ENCODE assay signal across 9 cellular contexts in genomic region chr10:35642793-35643114, GRCh38. TPM values are rescaled to one million over a fixed set of nuclear protein-coding genes. Genes with fewer than 3 reads are reported as not detected.
A peak's percentile ranks its signal among the peaks of the same experiment; 100 is the strongest.
DNase-seq lines count a peak whose midpoint lies in the region; ATAC-seq, FAIRE-seq and TF ChIP-seq lines count a peak whose summit lies in the region.
"Had no signal": no experiment of that assay in that cellular context is flagged by ENCODE, and none has a peak within 500 bp of the region (broad histone marks: within the 10 kb centered on the region; RNA-seq: fewer than 3 reads in every experiment).

No MANE protein-coding gene starts in this region.

- TF ChIP-seq EP300 in K562 (IDR thresholded peaks at IDR 0.05; ENCODE audit: low read length) (no peak), suprapubic skin (IDR thresholded peaks at IDR 0.05) (no peak)

- H3K9me1 ChIP-seq in K562 (ENCODE audit: control insufficient read depth, insufficient read depth, low read length) = no peaks in the 10 kb centered on the region

- H3K27me3 ChIP-seq in K562 (ENCODE audit: control insufficient read depth in 2 of 2, insufficient read depth in 2 of 2, low read length in 2 of 2) (peaks cover 7 to 20% of the 10 kb centered on the region in 2 experiments; a peak in 4 of 5 replicates), liver (ENCODE audit: control insufficient read depth in 4 of 4, insufficient read depth in 4 of 4, low read length in 3 of 4) (no peaks in the 10 kb centered on the region), suprapubic skin (peaks cover 7% of the 10 kb centered on the region)

- 21% methylated on average over 8 of the region's 17 CpGs for WGBS in K562 (ENCODE audit: insufficient coverage, low coverage, missing lambda C conversion rate)
- 2% methylated on average over 17 of the region's 17 CpGs for WGBS in liver
- WGBS in suprapubic skin = 1% methylated on average over 12 of the region's 17 CpGs

- H3K27ac Mint-ChIP-seq in T-helper 1 cell treated with Interleukin-12 subunit alpha and Interleukin-12 subunit beta and Interleukin-4 antibody, amounts not matched to agents 30 μg/mL and 1 μg/mL, for 36 hours = no peak overlapping the region

- peaks cover 6 to 40% of the 10 kb centered on the region in 2 experiments; a peak in 3 of 5 replicates for H3K4me1 ChIP-seq in K562 (replicated peaks in 1 of 2; ENCODE audit: control insufficient read depth in 2 of 2, insufficient read depth in 2 of 2, low read length in 2 of 2)
- peaks cover 11 to 39% (median 26%) of the 10 kb centered on the region in 4 donors for H3K4me1 ChIP-seq in liver (ENCODE audit: control insufficient read depth in 4 of 4, insufficient read depth in 4 of 4, low read length in 3 of 4)
- H3K4me1 ChIP-seq in suprapubic skin = peaks cover 49% of the 10 kb centered on the region

- no peak for TF ChIP-seq POLR2A in K562 (conservative IDR thresholded peaks at IDR 0.05)
- no peak for TF ChIP-seq POLR2A in suprapubic skin (IDR thresholded peaks at IDR 0.05)

- TF ChIP-seq CTCF in K562 (IDR thresholded peaks at IDR 0.05 in 2 of 3, conservative IDR thresholded peaks at IDR 0.05 in 1 of 3; ENCODE audit: insufficient read depth in 2 of 3, low read depth in 1 of 3, low read length in 3 of 3) = no peak
- no peak for TF ChIP-seq CTCF in liver (IDR thresholded peaks at IDR 0.05; ENCODE audit: low read depth, low read length, missing input control)
- TF ChIP-seq CTCF in suprapubic skin (IDR thresholded peaks at IDR 0.05) = no peak

- H3K9ac ChIP-seq in K562 (ENCODE audit: insufficient read depth in 1 of 2, low read depth in 2 of 2, low read length in 2 of 2) (peak overlapping the region in 1 of 2 experiments; percentile 91; a peak in 2 of 4 replicates), liver (ENCODE audit: low read depth in 1 of 2, low read length in 2 of 2) (peak overlapping the region in 1 of 2 donors; percentile 2)

- CTCF ChIA-PET in K562 (lab: Yijun Ruan, JAX; ENCODE audit: low intra/inter-chr PET ratio) = no interaction called here

- DNase-seq in T-helper 1 cell (no peak), K562 (ENCODE audit: extremely low read depth in 1 of 4, low spot score in 3 of 4) (no peak), suprapubic skin (ENCODE audit: low spot score in 2 of 2) (no peak)
- no peak for DNase-seq in activated effector memory CD4-positive, alpha-beta T cell treated with Interleukin-2 at 50 U/mL for 16 hours
- DNase-seq in activated CD8-positive, alpha-beta memory T cell treated with anti-CD3 and anti-CD28 coated beads, Interleukin-2, amount 50 U/mL, for 48 hours = no peak

- peak overlapping the region; percentile 64; the same call in 1 of the 2 replicates for H3K4me3 ChIP-seq in K562
- H3K4me3 ChIP-seq in liver (ENCODE audit: low read depth in 1 of 3, low read length in 3 of 3) = peak overlapping the region; percentile 72 to 82 (median 79)
- peak overlapping the region; percentile 94 for H3K4me3 ChIP-seq in suprapubic skin

- in situ Hi-C loops in K562 (cut with MboI) = loop anchor here (25.0 kb wide), 1 partner anchor 1245 kb away; no protein-coding TSS in a partner anchor

- no peak for TF ChIP-seq RAD21 in K562 (CRISPR knock-in tag; conservative IDR thresholded peaks at IDR 0.05 in 1 of 2, IDR thresholded peaks at IDR 0.05 in 1 of 2)
- TF ChIP-seq RAD21 in liver (IDR thresholded peaks at IDR 0.05) = no peak

- H3K27ac ChIP-seq in K562 (ENCODE audit: extremely low read depth, low read depth, low read length) (no peak overlapping the region), liver (ENCODE audit: low read depth in 1 of 2, low read length in 2 of 2) (peak overlapping the region in 1 of 2 donors; percentile 28), suprapubic skin (no peak overlapping the region)

- peaks cover 15% of the 10 kb centered on the region for H3K4me1 Mint-ChIP-seq in T-helper 1 cell treated with Interleukin-12 subunit alpha and Interleukin-12 subunit beta and Interleukin-4 antibody, amounts not matched to agents 30 μg/mL and 1 μg/mL, for 36 hours (ENCODE audit: low read depth)

- POLR2A ChIA-PET in K562 (lab: Yijun Ruan, JAX) = no interaction called here

- H3K9me3 ChIP-seq in K562 (replicated peaks; ENCODE audit: control insufficient read depth, insufficient read depth, low read depth, low read length) (no peaks in the 10 kb centered on the region), liver (ENCODE audit: control insufficient read depth in 4 of 4, low read length in 3 of 4) (no peaks in the 10 kb centered on the region), suprapubic skin (no peaks in the 10 kb centered on the region)

- peaks cover 64% of the 10 kb centered on the region for H3K27me3 Mint-ChIP-seq in T-helper 1 cell treated with Interleukin-12 subunit alpha and Interleukin-12 subunit beta and Interleukin-4 antibody, amounts not matched to agents 30 μg/mL and 1 μg/mL, for 36 hours (ENCODE audit: low read depth)

- intact Hi-C loops in K562 (cut with micrococcal nuclease) = loop anchor here (10.0 kb wide), 1 partner anchor 112 kb away; no protein-coding TSS in a partner anchor

- peak overlapping the region; percentile 77 for H3K4me3 Mint-ChIP-seq in T-helper 1 cell treated with Interleukin-12 subunit alpha and Interleukin-12 subunit beta and Interleukin-4 antibody, amounts not matched to agents 30 μg/mL and 1 μg/mL, for 36 hours

- H3K36me3 ChIP-seq in K562 (ENCODE audit: control insufficient read depth, insufficient read depth, low read length) (no peaks in the 10 kb centered on the region), liver (ENCODE audit: control insufficient read depth in 4 of 4, insufficient read depth in 3 of 4, low read depth in 1 of 4, low read length in 3 of 4) (peaks cover 0 to 3% (median 0%) of the 10 kb centered on the region in 4 donors), suprapubic skin (no peaks in the 10 kb centered on the region)

- no peaks in the 10 kb centered on the region for H3K9me3 Mint-ChIP-seq in T-helper 1 cell treated with Interleukin-12 subunit alpha and Interleukin-12 subunit beta and Interleukin-4 antibody, amounts not matched to agents 30 μg/mL and 1 μg/mL, for 36 hours

- no peaks in the 10 kb centered on the region for H4K20me1 ChIP-seq in K562 (replicated peaks; ENCODE audit: control insufficient read depth, insufficient read depth, low read length)

- H3K36me3 Mint-ChIP-seq in T-helper 1 cell treated with Interleukin-12 subunit alpha and Interleukin-12 subunit beta and Interleukin-4 antibody, amounts not matched to agents 30 μg/mL and 1 μg/mL, for 36 hours (ENCODE audit: low read depth) = no peaks in the 10 kb centered on the region

- ATAC-seq in K562 = no peak
- no peak for ATAC-seq in GM19395 (IDR thresholded peaks at IDR 0.05; ENCODE audit: unreplicated experiment)

- BruUV-seq in K562 (replicated peaks; lab: Mats Ljungman, UMichigan) = no TSS peak

- peak overlapping the region; percentile 84; the same call in 1 of the 2 replicates for H2AFZ ChIP-seq in K562 (ENCODE audit: low read depth, low read length)

- H3K4me2 ChIP-seq in K562 (ENCODE audit: insufficient read depth, low read length) = peak overlapping the region; percentile 74

- no peaks in the 10 kb centered on the region for H3K79me2 ChIP-seq in K562 (ENCODE audit: control insufficient read depth, insufficient read depth, low read length)

- no peak for FAIRE-seq in K562 (lab: Jason Lieb, UNC)
- FAIRE-seq: A204.1 had no signal

TF ChIP-seq in liver, 16 proteins besides CTCF, POLR2A, EP300 and RAD21 (continues in another document):
- TF ChIP-seq GABPA (IDR thresholded peaks at IDR 0.05 in 1 of 2, conservative IDR thresholded peaks at IDR 0.05 in 1 of 2) (no peak), TAF1 (conservative IDR thresholded peaks at IDR 0.05) (no peak), FOXA1 (IDR thresholded peaks at IDR 0.05) (no peak)

RNA-seq across cellular contexts. Expression of gene FZD8, which starts 0.7 kb away (rescaled TPM):
- 0.51 and 1.3 TPM in 2 replicates for total RNA-seq in K562 (2011; cell fraction: chromatin; rRNA removed; ENCODE audit: low replicate concordance)
- total RNA-seq in K562 (2011; cell fraction: nucleolus; rRNA removed) = 2.8 and 2.9 TPM in 2 replicates
- total RNA-seq in K562 (2011; cell fraction: nucleoplasm; rRNA removed) = 0.69 and 1.0 TPM in 2 replicates
- total RNA-seq in K562 (2014; rRNA removed) = 0.64 and 0.94 TPM in 2 replicates
- 0.13 and 0.18 TPM in 2 replicates for total RNA-seq in K562 (2014; rRNA removed; fragmentation: Illumina TruSeq; extraction: Trizol)
- total RNA-seq in K562 (2015; rRNA removed; fragmentation: Illumina TruSeq; extraction: Trizol) = 0.29 and 0.30 TPM in 2 replicates
- 1.2 and 1.4 TPM in 2 replicates for total RNA-seq in K562 (2021)
- 0.11 and 0.18 TPM in 2 replicates for polyA plus RNA-seq in K562 (2011; rRNA removed)
- 0.16 and 0.34 TPM in 2 replicates for polyA plus RNA-seq in K562 (2011; cell fraction: cytosol; rRNA removed)
- 0.42 and 0.57 TPM in 2 replicates for polyA plus RNA-seq in K562 (2011; cell fraction: nucleus; rRNA removed)
- polyA plus RNA-seq in K562 (2012) = 0.57 and 0.58 TPM in 2 replicates
- polyA plus RNA-seq in K562 (2014; fragmentation: Illumina TruSeq; extraction: Trizol) = 0.13 and 0.24 TPM in 2 replicates
- under 1 TPM in 1 of 2 experiments, not detected in 1; 0.03 TPM for polyA plus RNA-seq in K562 (2014; fragmentation: Nextera tagmentation; extraction: Ambion mirVana)
- 0.13 and 0.43 TPM in 2 replicates for polyA plus RNA-seq in K562 (2014; rRNA removed)
- polyA minus RNA-seq in K562 (2011; rRNA and poly(A)+ RNA removed) = 0.21 and 0.25 TPM in 2 replicates
- polyA minus RNA-seq in K562 (2011; cell fraction: cytosol; rRNA and poly(A)+ RNA removed) = 0.48 and 0.64 TPM in 2 replicates
- polyA minus RNA-seq in K562 (2011; cell fraction: nucleus; rRNA and poly(A)+ RNA removed) = 1.2 and 2.0 TPM in 2 replicates
- total RNA-seq in liver = 1 to 10 TPM; 3.5 to 5.4 TPM
- 1 to 10 TPM in 1 of 2 donors, under 1 TPM in 1; 0.25 to 2.4 TPM for polyA plus RNA-seq in liver
- total RNA-seq in suprapubic skin = 10 to 100 TPM in 1 of 4 donors, 1 to 10 TPM in 3; 3.5 to 10.3 (median 6.0) TPM

RNA-seq across cellular contexts. Expression of gene GJD4, which starts 37.6 kb away (rescaled TPM):
- total RNA-seq in K562 (2011; cell fraction: chromatin; rRNA removed; ENCODE audit: low replicate concordance) = not detected in 2 replicates
- total RNA-seq in K562 (2011; cell fraction: nucleolus; rRNA removed) = not detected in 2 replicates
- not detected in 2 replicates for total RNA-seq in K562 (2011; cell fraction: nucleoplasm; rRNA removed)
- total RNA-seq in K562 (2014; rRNA removed) = not detected in 2 replicates
- total RNA-seq in K562 (2014; rRNA removed; fragmentation: Illumina TruSeq; extraction: Trizol) = not detected in 2 replicates
- not detected in 2 replicates for total RNA-seq in K562 (2015; rRNA removed; fragmentation: Illumina TruSeq; extraction: Trizol)
- not detected in 2 replicates for total RNA-seq in K562 (2021)
- polyA plus RNA-seq in K562 (2011; rRNA removed) = not detected in 2 replicates
- polyA plus RNA-seq in K562 (2011; cell fraction: cytosol; rRNA removed) = not detected in 2 replicates
- not detected in 2 replicates for polyA plus RNA-seq in K562 (2011; cell fraction: nucleus; rRNA removed)
- polyA plus RNA-seq in K562 (2012) = 0.07 TPM in 1 of 2 replicates, not detected in the other
- polyA plus RNA-seq in K562 (2014; fragmentation: Illumina TruSeq; extraction: Trizol) = not detected in 2 replicates
- polyA plus RNA-seq in K562 (2014; fragmentation: Nextera tagmentation; extraction: Ambion mirVana) = not detected
- not detected in 2 replicates for polyA plus RNA-seq in K562 (2014; rRNA removed)
- not detected in 2 replicates for polyA minus RNA-seq in K562 (2011; rRNA and poly(A)+ RNA removed)
- polyA minus RNA-seq in K562 (2011; cell fraction: cytosol; rRNA and poly(A)+ RNA removed) = not detected in 2 replicates
- polyA minus RNA-seq in K562 (2011; cell fraction: nucleus; rRNA and poly(A)+ RNA removed) = not detected in 2 replicates
- total RNA-seq in liver = not detected
- not detected for polyA plus RNA-seq in liver
- 1 to 10 TPM in 1 of 4 donors, under 1 TPM in 1, not detected in 2; 0.42 to 1.2 TPM for total RNA-seq in suprapubic skin
